In genomic region chr2:43136862-43137261, GRCh38 we compare ENCODE assay signal across 8 cellular contexts.
DNase-seq lines count a peak whose midpoint lies in the region; ATAC-seq, FAIRE-seq and TF ChIP-seq lines count a peak whose summit lies in the region.

No MANE protein-coding gene starts in this region.

- H3K4me1 ChIP-seq in effector memory CD4-positive, alpha-beta T cell (ENCODE audit: control insufficient read depth, insufficient read depth, low read length, poor library complexity, severe bottlenecking): peaks cover 84% of the 10 kb centered on the region

- FAIRE-seq in H54 (lab: Jason Lieb, UNC): no peak

- peak overlapping the region; percentile 11 for H3K4me3 ChIP-seq in effector memory CD4-positive, alpha-beta T cell (ENCODE audit: insufficient read depth, low read depth, low read length, poor library complexity, severe bottlenecking)

- no peak for TF ChIP-seq CTCF in GM13976 (IDR thresholded peaks at IDR 0.05; ENCODE audit: borderline replicate concordance, control extremely low read depth, extremely low read depth, insufficient read depth, missing control alignments)

- H3K27ac ChIP-seq in effector memory CD4-positive, alpha-beta T cell (ENCODE audit: insufficient read depth, low read length, poor library complexity, severe bottlenecking): peak overlapping the region; percentile 89

- no peaks in the 10 kb centered on the region for H3K27me3 ChIP-seq in effector memory CD4-positive, alpha-beta T cell (replicated peaks; ENCODE audit: control insufficient read depth, insufficient read depth, low read length, poor library complexity, severe bottlenecking)

- no peak for TF ChIP-seq POLR2A in H54 (IDR thresholded peaks at IDR 0.05; ENCODE audit: low read depth, low read length)

- no peak for ATAC-seq in GM21381 (IDR thresholded peaks at IDR 0.05; ENCODE audit: unreplicated experiment)

- DNase-seq in GM13976 (ENCODE audit: low spot score) (peak; percentile 38), NCI-H1105 treated with DMSO at 0.1 percent for 48 hours (lab: John Stamatoyannopoulos, UW) (no peak), H54 (ENCODE audit: insufficient read length, low spot score) (no peak), dedifferentiated amniotic fluid mesenchymal stem cell (ENCODE audit: extremely low spot score) (no peak)
- peak; percentile 72 to 81 for DNase-seq in activated CD4-positive, alpha-beta T cell treated with anti-CD3 and anti-CD28 coated beads, Interleukin-2, amount 50 U/mL, for 48 hours
- peak; percentile 59 to 84 (median 66) for DNase-seq in effector memory CD4-positive, alpha-beta T cell
- DNase-seq in stimulated activated CD4-positive, alpha-beta T cell treated with anti-CD3 and anti-CD28 coated beads, TNF-alpha, amount 100 ng/mL, for 24 hours (ENCODE audit: low read depth in 3 of 3): peak in 2 of 3 experiments; percentile 47 to 69

- in situ Hi-C loops in GM13976 (cut with MboI; ENCODE audit: low sequenced_read_pairs, unreplicated experiment): no loop called here

- no peaks in the 10 kb centered on the region for H3K9me3 ChIP-seq in effector memory CD4-positive, alpha-beta T cell (ENCODE audit: control insufficient read depth, low read length)

- no peaks in the 10 kb centered on the region for H3K36me3 ChIP-seq in effector memory CD4-positive, alpha-beta T cell (ENCODE audit: control insufficient read depth, insufficient read depth, low read length)

Comparison
In these comparisons a context has a peak if more than half of its experiments do, and no peak if none do; other contexts are left out.
1. DNase-seq: peak in GM13976 (single experiment), activated CD4-positive, alpha-beta T cell treated with anti-CD3 and anti-CD28 coated beads, Interleukin-2, amount 50 U/mL, for 48 hours (2 of 2), effector memory CD4-positive, alpha-beta T cell (3 of 3) and stimulated activated CD4-positive, alpha-beta T cell treated with anti-CD3 and anti-CD28 coated beads, TNF-alpha, amount 100 ng/mL, for 24 hours (2 of 3); none in NCI-H1105 treated with DMSO at 0.1 percent for 48 hours (single experiment), H54 (single experiment) and dedifferentiated amniotic fluid mesenchymal stem cell (single experiment).